In the genomic region with DNA sequence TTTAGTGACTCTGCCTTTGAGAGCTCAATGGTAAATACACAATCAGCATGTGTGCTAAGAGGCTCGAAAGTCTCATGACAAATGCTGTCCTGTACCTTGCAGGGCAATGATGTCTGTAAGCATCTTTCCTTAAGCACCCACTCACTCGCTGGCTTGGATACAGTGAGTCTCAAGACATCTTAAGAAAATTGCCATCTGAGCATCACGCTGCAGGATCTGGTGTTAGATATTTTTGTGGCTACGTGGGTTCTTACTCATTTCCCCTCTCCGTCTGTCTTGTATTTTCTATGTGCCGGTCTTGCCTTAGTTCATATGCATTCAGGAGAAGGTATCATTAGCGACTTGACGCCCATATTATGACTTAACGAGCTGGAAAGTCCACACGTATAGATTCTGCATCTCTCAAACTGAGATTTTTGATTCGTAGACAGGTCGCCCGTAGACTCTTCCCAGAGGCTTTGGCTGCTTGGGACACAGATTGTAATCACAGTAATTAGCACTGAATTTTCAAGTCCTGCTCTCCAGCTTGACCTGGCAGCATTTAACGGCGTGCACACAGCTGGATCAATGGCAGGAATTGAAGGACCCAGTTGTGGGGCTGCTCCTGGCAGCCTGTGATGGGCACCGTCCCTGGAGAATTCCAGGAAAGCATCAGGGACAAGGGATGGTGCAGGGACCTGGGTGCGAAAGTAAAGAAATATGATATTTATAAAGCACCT, we compare ENCODE assay signal across 11 cellular contexts.
"Had no signal": no experiment of that assay in that cellular context is flagged by ENCODE, and none has a peak within 500 bp of the region (broad histone marks: within the 10 kb centered on the region; RNA-seq: fewer than 3 reads in every experiment).

No MANE protein-coding gene starts in this region.

- H3K9me3 ChIP-seq: gastroesophageal sphincter, pancreas had no signal

- H3K27ac ChIP-seq: coronary artery, gastroesophageal sphincter, pancreas had no signal

- H3K36me3 ChIP-seq: gastroesophageal sphincter, pancreas had no signal

- H3K27me3 ChIP-seq: gastroesophageal sphincter, pancreas had no signal

- H3K4me1 ChIP-seq: pancreas had no signal

- FAIRE-seq: endothelial cell of umbilical vein, kidney, pancreas had no signal

- ATAC-seq: gastroesophageal sphincter, pancreas had no signal

- H3K4me3 ChIP-seq: coronary artery, gastroesophageal sphincter, pancreas had no signal

- DNase-seq: activated CD4-positive, alpha-beta memory T cell treated with anti-CD3 and anti-CD28 coated beads, Interleukin-2, amount 10 ng/mL, durations not matched to agents 7 days and 5 days; activated naive CD4-positive, alpha-beta T cell treated with Interleukin-2 at 50 U/mL for 16 hours; caudate nucleus; effector CD4-positive, alpha-beta T cell; kidney; pancreas; retina; T-helper 9 cell had no signal
